ENCODE assay signal across 8 cellular contexts in genomic region chr12:14774074-14774943, GRCh38. TPM values are rescaled to one million over a fixed set of nuclear protein-coding genes. Genes with fewer than 3 reads are reported as not detected.
DNase-seq lines count a peak whose midpoint lies in the region; ATAC-seq and TF ChIP-seq lines count a peak whose summit lies in the region.

No MANE protein-coding gene starts in this region.

- peaks cover 37% of the 10 kb centered on the region for H3K4me1 Mint-ChIP-seq in GM23338

- no peaks in the 10 kb centered on the region for H3K36me3 ChIP-seq in GM23338 (ENCODE audit: insufficient read depth)

- H3K27ac Mint-ChIP-seq in GM23338, result peak overlapping the region; percentile 96

- peaks cover 18% of the 10 kb centered on the region for H3K79me2 ChIP-seq in GM23338 (replicated peaks; ENCODE audit: insufficient read depth)

- peak overlapping the region; percentile 83; the same call in 1 of the 2 replicates for H2AFZ ChIP-seq in GM23338

- H3K27me3 Mint-ChIP-seq in GM23338 (ENCODE audit: insufficient read depth, low read depth, poor library complexity), result peaks cover 37% of the 10 kb centered on the region

- peak overlapping the region; percentile 98 for H3K4me3 Mint-ChIP-seq in GM23338

- no peak for TF ChIP-seq CTCF in GM23338 (conservative IDR thresholded peaks at IDR 0.05; ENCODE audit: low read depth in 2 of 2)

- no peaks in the 10 kb centered on the region for H3K9me2 ChIP-seq in GM23338 (ENCODE audit: insufficient read depth)

- H4K20me1 ChIP-seq in GM23338 (replicated peaks; ENCODE audit: insufficient read depth), result peaks cover 5% of the 10 kb centered on the region; the same call in 1 of the 2 replicates

- H3K27me3 ChIP-seq in GM23338 (ENCODE audit: insufficient read depth), result no peaks in the 10 kb centered on the region

- H3K9me3 Mint-ChIP-seq in GM23338, result peaks cover 11% of the 10 kb centered on the region; the same call in 2 of the 3 replicates

- DNase-seq in ELR (ENCODE audit: low read depth) (peak; percentile 97), GM23338 (ENCODE audit: low spot score) (peak; percentile 99), M059J (ENCODE audit: low read depth) (peak; percentile 96), cerebellar nuclear complex (lab: John Stamatoyannopoulos, UW) (peak; percentile 64 to 77), islet precursor cell (peak; percentile 99), RKO (ENCODE audit: low spot score) (no peak)
- DNase-seq in activated CD4-positive, CD25-positive, alpha-beta regulatory T cell treated with anti-CD3 and anti-CD28 coated beads, Interleukin-2, amount 50 U/mL, for 72 hours, result peak; percentile 86
- peak; percentile 75 to 81 for DNase-seq in stimulated activated CD4-positive, alpha-beta T cell treated with anti-CD3 and anti-CD28 coated beads, Interleukin-12 subunit alpha, Interleukin-12 subunit beta, amount 100 ng/mL, for 24 hours (ENCODE audit: low read depth in 2 of 2)

- peak overlapping the region; percentile 79 for H3K27ac ChIP-seq in GM23338 (ENCODE audit: low read depth)

- ATAC-seq in GM23338, result peak; percentile 71

- H3F3A ChIP-seq in GM23338 (replicated peaks; ENCODE audit: low read depth), result 0 out of 2 replicates have a peak, but pooled peaks cover 5% of the 10 kb centered on the region

- H3K4me2 ChIP-seq in GM23338, result peak overlapping the region; percentile 83

- H3K36me3 Mint-ChIP-seq in GM23338 (ENCODE audit: low read depth), result peaks cover 14% of the 10 kb centered on the region

- H3K4me1 ChIP-seq in GM23338 (ENCODE audit: insufficient read depth), result peaks cover 28% of the 10 kb centered on the region

- peak overlapping the region; percentile 73 for H3K4me3 ChIP-seq in GM23338

TF ChIP-seq in GM23338, 12 proteins besides CTCF, POLR2A, EP300 and RAD21:
- TF ChIP-seq NANOG (IDR thresholded peaks at IDR 0.05; ENCODE audit: borderline replicate concordance), result no peak
- TF ChIP-seq JUNB (IDR thresholded peaks at IDR 0.05; ENCODE audit: unreplicated experiment), result no peak
- TF ChIP-seq, protein P1, sequence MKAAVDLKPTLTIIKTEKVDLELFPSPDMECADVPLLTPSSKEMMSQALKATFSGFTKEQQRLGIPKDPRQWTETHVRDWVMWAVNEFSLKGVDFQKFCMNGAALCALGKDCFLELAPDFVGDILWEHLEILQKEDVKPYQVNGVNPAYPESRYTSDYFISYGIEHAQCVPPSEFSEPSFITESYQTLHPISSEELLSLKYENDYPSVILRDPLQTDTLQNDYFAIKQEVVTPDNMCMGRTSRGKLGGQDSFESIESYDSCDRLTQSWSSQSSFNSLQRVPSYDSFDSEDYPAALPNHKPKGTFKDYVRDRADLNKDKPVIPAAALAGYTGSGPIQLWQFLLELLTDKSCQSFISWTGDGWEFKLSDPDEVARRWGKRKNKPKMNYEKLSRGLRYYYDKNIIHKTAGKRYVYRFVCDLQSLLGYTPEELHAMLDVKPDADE (IDR thresholded peaks at IDR 0.05), result no peak
- TF ChIP-seq POLR2AphosphoS5 (IDR thresholded peaks at IDR 0.05; ENCODE audit: low read depth), result peak; percentile 92
- TF ChIP-seq EZH2 (IDR thresholded peaks at IDR 0.05; ENCODE audit: low read depth, unreplicated experiment), result no peak
- no peak for TF ChIP-seq ZNF114 (CRISPR knock-in tag; IDR thresholded peaks at IDR 0.05)
- no peak for TF ChIP-seq ZNF331 (CRISPR knock-in tag; IDR thresholded peaks at IDR 0.05; ENCODE audit: low read depth)
- TF ChIP-seq EZH2phosphoT487 (IDR thresholded peaks at IDR 0.05; ENCODE audit: unreplicated experiment), result no peak
- TF ChIP-seq REST (IDR thresholded peaks at IDR 0.05; ENCODE audit: unreplicated experiment), result no peak
- TF ChIP-seq CREB1 (CRISPR knock-in tag; IDR thresholded peaks at IDR 0.05; ENCODE audit: low read depth), result peak; percentile 60
- TF ChIP-seq STAT1 (IDR thresholded peaks at IDR 0.05; ENCODE audit: unreplicated experiment), result no peak
TF ChIP-seq in GM23338: peak in this region for 2.

RNA-seq across cellular contexts. Expression of gene WBP11, which starts 29.0 kb away (rescaled TPM):
- 33.8 and 57.1 TPM in 2 replicates for total RNA-seq in GM23338 (2014; rRNA removed; shearing (Covaris generic))
- polyA plus RNA-seq in GM23338 (2016; fragmentation: Nextera tagmentation; extraction: Ambion mirVana), result 138 and 148 TPM in 2 replicates
- 22.1 and 27.4 TPM in 2 replicates for total RNA-seq in M059J (2014; rRNA removed; shearing (Covaris generic))

RNA-seq across cellular contexts. Expression of gene C12orf60, which starts 29.2 kb away (rescaled TPM):
- total RNA-seq in GM23338 (2014; rRNA removed; shearing (Covaris generic)), result 1.7 and 1.9 TPM in 2 replicates
- 1.3 and 2.3 TPM in 2 replicates for polyA plus RNA-seq in GM23338 (2016; fragmentation: Nextera tagmentation; extraction: Ambion mirVana)
- 0.69 and 2.0 TPM in 2 replicates for total RNA-seq in M059J (2014; rRNA removed; shearing (Covaris generic))

RNA-seq across cellular contexts. Expression of gene SMCO3, which starts 39.7 kb away (rescaled TPM):
- not detected in 2 replicates for total RNA-seq in GM23338 (2014; rRNA removed; shearing (Covaris generic))
- polyA plus RNA-seq in GM23338 (2016; fragmentation: Nextera tagmentation; extraction: Ambion mirVana), result 0.13 TPM in 1 of 2 replicates, not detected in the other
- total RNA-seq in M059J (2014; rRNA removed; shearing (Covaris generic)), result not detected in 2 replicates
